In the genomic region with DNA sequence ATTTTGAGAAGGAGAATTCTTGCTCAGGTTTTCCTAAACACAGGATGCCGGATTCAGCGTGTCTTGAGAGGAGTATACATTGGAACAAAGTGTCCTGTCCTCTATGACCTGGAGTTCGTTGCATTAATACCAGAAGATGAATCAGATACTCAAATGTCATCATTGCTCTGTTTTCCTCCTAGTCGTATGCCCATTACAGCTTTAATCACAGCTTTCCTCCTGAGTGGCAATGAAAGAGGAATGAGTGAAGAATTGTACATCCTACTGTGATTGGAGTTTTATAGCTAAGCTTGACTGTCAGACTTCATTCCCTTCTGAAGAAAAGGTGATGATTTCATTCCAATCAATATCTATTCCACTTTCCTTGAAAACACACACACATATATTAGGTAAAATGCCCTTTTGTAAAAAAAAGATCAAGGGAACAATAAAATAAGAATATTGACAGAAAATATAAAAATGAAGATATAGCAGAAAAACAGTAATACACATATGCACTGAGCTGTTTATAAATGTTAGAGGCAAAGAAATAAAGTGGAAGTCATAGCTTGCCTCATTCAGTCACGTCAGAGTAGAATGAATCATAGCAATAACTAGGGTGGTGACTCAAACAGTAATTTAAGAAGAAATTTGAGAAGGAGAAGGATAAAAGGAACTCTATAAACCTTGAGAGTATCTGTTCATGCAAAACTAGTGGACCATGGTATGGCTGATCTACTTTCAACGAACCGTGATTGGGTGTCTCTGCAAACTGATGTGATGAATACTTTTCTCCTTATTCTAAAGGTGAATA, we compare ENCODE assay signal across 12 cellular contexts.
DNase-seq lines count a peak whose midpoint lies in the region; TF ChIP-seq lines count a peak whose summit lies in the region.
"Had no signal": no experiment of that assay in that cellular context is flagged by ENCODE, and none has a peak within 500 bp of the region (broad histone marks: within the 10 kb centered on the region; RNA-seq: fewer than 3 reads in every experiment).

No MANE protein-coding gene starts in this region.

- WGBS in esophagus squamous epithelium, 2 donors, result 27 to 36% methylated on average over 7 of the region's 7 CpGs

- H3K9me3 ChIP-seq in esophagus squamous epithelium (no peaks in the 10 kb centered on the region), vagina (no peaks in the 10 kb centered on the region)
- H3K9me3 ChIP-seq: pancreas had no signal

- peak; percentile 65 for DNase-seq in GM04503 (ENCODE audit: low read depth)
- peak; percentile 78 for DNase-seq in RPMI7951 (ENCODE audit: low read depth)
- no peak for DNase-seq in esophagus squamous epithelium (lab: John Stamatoyannopoulos, UW)
- DNase-seq in skeletal muscle cell (ENCODE audit: low read depth), result peak; percentile 92
- DNase-seq in vagina (ENCODE audit: extremely low spot score in 2 of 2), result no peak
- DNase-seq in cardiac septum (ENCODE audit: low spot score), result no peak
- DNase-seq in hypothalamus (lab: John Stamatoyannopoulos, UW), result no peak
- DNase-seq in NCI-H2196 (lab: John Stamatoyannopoulos, UW; ENCODE audit: unreplicated experiment), result no peak
- DNase-seq: NCI-H446 treated with DMSO at 0.1 percent for 48 hours, pancreas, WERI-Rb-1 had no signal

- H3K27ac ChIP-seq in esophagus squamous epithelium (peak overlapping the region in 3 of 4 donors; percentile 57 to 77 (median 70)), vagina (no peak overlapping the region)
- H3K27ac ChIP-seq: HL-60, pancreas, WERI-Rb-1 had no signal

- intact Hi-C loops in esophagus squamous epithelium (cut with DNase I), result no loop called here
- intact Hi-C loops in vagina (cut with DNase I), result no loop called here
- intact Hi-C loops in cardiac septum (cut with DNase I), result no loop called here

- no peaks in the 10 kb centered on the region for H3K36me3 ChIP-seq in esophagus squamous epithelium
- no peaks in the 10 kb centered on the region for H3K36me3 ChIP-seq in vagina
- H3K36me3 ChIP-seq: pancreas, WERI-Rb-1 had no signal

- TF ChIP-seq POLR2A in esophagus squamous epithelium (IDR thresholded peaks at IDR 0.05) (no peak), vagina (IDR thresholded peaks at IDR 0.05) (no peak)

- H3K27me3 ChIP-seq in esophagus squamous epithelium (no peaks in the 10 kb centered on the region), vagina (no peaks in the 10 kb centered on the region)
- H3K27me3 ChIP-seq: pancreas had no signal

- H3K4me3 ChIP-seq in esophagus squamous epithelium (no peak overlapping the region), skeletal muscle cell (ENCODE audit: low read depth, low read length) (no peak overlapping the region), vagina (no peak overlapping the region)
- H3K4me3 ChIP-seq: pancreas had no signal

- TF ChIP-seq CTCF in esophagus squamous epithelium (IDR thresholded peaks at IDR 0.05), result no peak
- no peak for TF ChIP-seq CTCF in vagina (IDR thresholded peaks at IDR 0.05)

- H3K4me1 ChIP-seq in esophagus squamous epithelium (peaks cover 0 to 38% (median 5%) of the 10 kb centered on the region in 3 donors), vagina (peaks cover 8% of the 10 kb centered on the region)
- H3K4me1 ChIP-seq: pancreas had no signal

Comparison
In these comparisons a context has a peak if more than half of its experiments do, and no peak if none do; other contexts are left out.
1. DNase-seq: peak in GM04503 (single experiment), RPMI7951 (single experiment) and skeletal muscle cell (single experiment); none in esophagus squamous epithelium (single experiment), vagina (0 of 2), cardiac septum (single experiment), hypothalamus (0 of 51) and NCI-H2196 (single experiment).